Comparison of ENCODE assay signal across 27 cellular contexts in genomic region chr19:5895409-5895808, GRCh38. TPM values are rescaled to one million over a fixed set of nuclear protein-coding genes. Genes with fewer than 3 reads are reported as not detected.
"Had no signal": no experiment of that assay in that cellular context is flagged by ENCODE, and none has a peak within 500 bp of the region (broad histone marks: within the 10 kb centered on the region; RNA-seq: fewer than 3 reads in every experiment).

No MANE protein-coding gene starts in this region.

- H3K4me1 ChIP-seq: colonic mucosa had no signal

- H3K9ac ChIP-seq: neural progenitor cell had no signal

- H3K27me3 ChIP-seq: body of pancreas, neural progenitor cell, ovary, sigmoid colon, uterus had no signal

- H3K27ac ChIP-seq: body of pancreas, colonic mucosa, left lung, neural progenitor cell, ovary, sigmoid colon, uterus, VCaP had no signal

- H2AFZ ChIP-seq: neural progenitor cell had no signal

- H3K36me3 ChIP-seq: colonic mucosa, neural progenitor cell, ovary, uterus had no signal

- H3K4me3 ChIP-seq: body of pancreas, colonic mucosa, left lung, mucosa of descending colon, neural progenitor cell, ovary, sigmoid colon, tibial artery, uterus had no signal

- H3K4me2 ChIP-seq: neural progenitor cell had no signal

- H3K9me3 ChIP-seq: body of pancreas, colonic mucosa, left lung, mucosa of descending colon, ovary, sigmoid colon, tibial artery, uterus had no signal

- ATAC-seq: activated naive CD4-positive, alpha-beta T cell treated with anti-CD3 and anti-CD28 coated beads, Interleukin-2, amount 50 U/mL, for 72 hours; activated T-cell treated with anti-CD3 and anti-CD28 coated beads, Interleukin-2, amount 50 U/mL, for 72 hours; body of pancreas; left lung; mucosa of descending colon; stimulated activated naive B cell treated with anti-CD40 and anti-IgM and Interleukin-4, amounts not matched to agents 10 μg/mL and 1 μg/mL and 100 μg/mL, for 72 hours had no signal

- DNase-seq: activated CD4-positive, CD25-positive, alpha-beta regulatory T cell treated with anti-CD3 and anti-CD28 coated beads, Interleukin-2, amount 50 U/mL, for 72 hours; activated CD8-positive, alpha-beta memory T cell treated with anti-CD3 and anti-CD28 coated beads for 24 hours; activated gamma-delta T cell; activated T-cell treated with anti-CD3 and anti-CD28 coated beads, Interleukin-2, amount 50 U/mL, for 72 hours; amniotic stem cell; body of pancreas; colonic mucosa; erythroblast; foreskin melanocyte; glutamatergic neuron; kidney; mucosa of descending colon; naive B cell; ovary; sigmoid colon; stimulated activated CD4-positive, alpha-beta T cell treated with anti-CD3 and anti-CD28 coated beads, Interleukin-4, amount 100 ng/mL, for 4 hours; stimulated activated naive B cell treated with anti-CD40 and anti-IgM and Interleukin-4, amounts not matched to agents 10 μg/mL and 1 μg/mL and 100 μg/mL, for 72 hours; SW 1271; T-helper 2 cell; tibial artery; uterus had no signal

RNA-seq across cellular contexts. Expression of gene FUT5, which starts 25.1 kb away (rescaled TPM):
- total RNA-seq: body of pancreas, left lung, mucosa of descending colon, pulmonary artery endothelial cell, sigmoid colon, subcutaneous adipose tissue, uterus had no signal
- polyA plus RNA-seq: ovary, sigmoid colon had no signal

RNA-seq across cellular contexts. Expression of gene FUT3, which starts 44.2 kb away (rescaled TPM):
- total RNA-seq: pulmonary artery endothelial cell, subcutaneous adipose tissue had no signal
